Comparison of ENCODE assay signal across 1 cellular context in genomic region chr3:56782215-56782614, GRCh38.
TF ChIP-seq lines count a peak whose summit lies in the region.

No MANE protein-coding gene starts in this region.

TF ChIP-seq in HepG2, 621 proteins besides CTCF, POLR2A, EP300 and RAD21 (continued from another document and continues in another):
- TF ChIP-seq ZNF567 (CRISPR knock-in tag; IDR thresholded peaks at IDR 0.05; ENCODE audit: borderline replicate concordance) = no peak
- TF ChIP-seq RFX5 (IDR thresholded peaks at IDR 0.05; ENCODE audit: low read depth, low read length) = no peak
- TF ChIP-seq TFE3 (CRISPR knock-in tag; IDR thresholded peaks at IDR 0.05) = peak; percentile 57; the same call in 1 of the 2 replicates
- TF ChIP-seq TRAFD1 (CRISPR knock-in tag; IDR thresholded peaks at IDR 0.05; ENCODE audit: borderline replicate concordance) = no peak
- 0 out of 2 replicates have a peak, but pooled peaks have one; percentile 26 for TF ChIP-seq TOPORS (CRISPR knock-in tag; IDR thresholded peaks at IDR 0.05)
- TF ChIP-seq PAF1 (CRISPR knock-in tag; IDR thresholded peaks at IDR 0.05) = no peak
- no peak for TF ChIP-seq ZNF563 (CRISPR knock-in tag; IDR thresholded peaks at IDR 0.05)
- TF ChIP-seq ZMYM4 (CRISPR knock-in tag; IDR thresholded peaks at IDR 0.05) = peak; percentile 51; the same call in 1 of the 2 replicates
- TF ChIP-seq TEAD3 (CRISPR knock-in tag; optimal IDR thresholded peaks at IDR 0.05; ENCODE audit: borderline replicate concordance) = peak; percentile 86
- TF ChIP-seq ZBTB1 (CRISPR knock-in tag; IDR thresholded peaks at IDR 0.05; ENCODE audit: borderline replicate concordance) = no peak
- TF ChIP-seq PLRG1 (conservative IDR thresholded peaks at IDR 0.05) = no peak
- TF ChIP-seq, protein P1, sequence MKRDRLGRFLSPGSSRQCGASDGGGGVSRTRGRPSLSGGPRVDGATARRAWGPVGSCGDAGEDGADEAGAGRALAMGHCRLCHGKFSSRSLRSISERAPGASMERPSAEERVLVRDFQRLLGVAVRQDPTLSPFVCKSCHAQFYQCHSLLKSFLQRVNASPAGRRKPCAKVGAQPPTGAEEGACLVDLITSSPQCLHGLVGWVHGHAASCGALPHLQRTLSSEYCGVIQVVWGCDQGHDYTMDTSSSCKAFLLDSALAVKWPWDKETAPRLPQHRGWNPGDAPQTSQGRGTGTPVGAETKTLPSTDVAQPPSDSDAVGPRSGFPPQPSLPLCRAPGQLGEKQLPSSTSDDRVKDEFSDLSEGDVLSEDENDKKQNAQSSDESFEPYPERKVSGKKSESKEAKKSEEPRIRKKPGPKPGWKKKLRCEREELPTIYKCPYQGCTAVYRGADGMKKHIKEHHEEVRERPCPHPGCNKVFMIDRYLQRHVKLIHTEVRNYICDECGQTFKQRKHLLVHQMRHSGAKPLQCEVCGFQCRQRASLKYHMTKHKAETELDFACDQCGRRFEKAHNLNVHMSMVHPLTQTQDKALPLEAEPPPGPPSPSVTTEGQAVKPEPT (CRISPR knock-in tag; IDR thresholded peaks at IDR 0.05; ENCODE audit: low read depth) = no peak
- no peak for TF ChIP-seq NFRKB (IDR thresholded peaks at IDR 0.05)
- no peak for TF ChIP-seq SRF (IDR thresholded peaks at IDR 0.05; ENCODE audit: low read depth, low read length)
- TF ChIP-seq ZNF3 (CRISPR knock-in tag; IDR thresholded peaks at IDR 0.05) = no peak
- TF ChIP-seq SSRP1 (CRISPR knock-in tag; IDR thresholded peaks at IDR 0.05) = no peak
- TF ChIP-seq ZNF451 (CRISPR knock-in tag; IDR thresholded peaks at IDR 0.05) = no peak
- no peak for TF ChIP-seq SAFB2 (CRISPR knock-in tag; IDR thresholded peaks at IDR 0.05; ENCODE audit: borderline replicate concordance, low read depth)
- no peak for TF ChIP-seq GABPA (IDR thresholded peaks at IDR 0.05; ENCODE audit: low read depth, low read length)
- TF ChIP-seq GABPA (CRISPR knock-in tag; IDR thresholded peaks at IDR 0.05; ENCODE audit: low read depth) = no peak
- no peak for TF ChIP-seq ARNT (IDR thresholded peaks at IDR 0.05)
- TF ChIP-seq ZNF333 (CRISPR knock-in tag; IDR thresholded peaks at IDR 0.05; ENCODE audit: borderline replicate concordance) = no peak
- TF ChIP-seq POLR2G (IDR thresholded peaks at IDR 0.05; ENCODE audit: low read depth, low read length) = no peak
- no peak for TF ChIP-seq ZNF17 (CRISPR knock-in tag; IDR thresholded peaks at IDR 0.05)
- TF ChIP-seq, protein P2, sequence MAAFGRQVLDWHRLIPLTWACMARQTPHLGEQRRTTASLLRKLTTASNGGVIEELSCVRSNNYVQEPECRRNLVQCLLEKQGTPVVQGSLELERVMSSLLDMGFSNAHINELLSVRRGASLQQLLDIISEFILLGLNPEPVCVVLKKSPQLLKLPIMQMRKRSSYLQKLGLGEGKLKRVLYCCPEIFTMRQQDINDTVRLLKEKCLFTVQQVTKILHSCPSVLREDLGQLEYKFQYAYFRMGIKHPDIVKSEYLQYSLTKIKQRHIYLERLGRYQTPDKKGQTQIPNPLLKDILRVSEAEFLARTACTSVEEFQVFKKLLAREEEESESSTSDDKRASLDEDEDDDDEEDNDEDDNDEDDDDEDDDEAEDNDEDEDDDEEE (CRISPR knock-in tag; IDR thresholded peaks at IDR 0.05) = no peak
- TF ChIP-seq KDM3A (CRISPR knock-in tag; IDR thresholded peaks at IDR 0.05; ENCODE audit: low read depth) = no peak
- TF ChIP-seq HOXA3 (CRISPR knock-in tag; IDR thresholded peaks at IDR 0.05) = peak; percentile 84
- no peak for TF ChIP-seq RORA (CRISPR knock-in tag; IDR thresholded peaks at IDR 0.05)
- TF ChIP-seq, protein P3, sequence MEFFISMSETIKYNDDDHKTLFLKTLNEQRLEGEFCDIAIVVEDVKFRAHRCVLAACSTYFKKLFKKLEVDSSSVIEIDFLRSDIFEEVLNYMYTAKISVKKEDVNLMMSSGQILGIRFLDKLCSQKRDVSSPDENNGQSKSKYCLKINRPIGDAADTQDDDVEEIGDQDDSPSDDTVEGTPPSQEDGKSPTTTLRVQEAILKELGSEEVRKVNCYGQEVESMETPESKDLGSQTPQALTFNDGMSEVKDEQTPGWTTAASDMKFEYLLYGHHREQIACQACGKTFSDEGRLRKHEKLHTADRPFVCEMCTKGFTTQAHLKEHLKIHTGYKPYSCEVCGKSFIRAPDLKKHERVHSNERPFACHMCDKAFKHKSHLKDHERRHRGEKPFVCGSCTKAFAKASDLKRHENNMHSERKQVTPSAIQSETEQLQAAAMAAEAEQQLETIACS (CRISPR knock-in tag; IDR thresholded peaks at IDR 0.05) = no peak
- no peak for TF ChIP-seq NRL (CRISPR knock-in tag; IDR thresholded peaks at IDR 0.05; ENCODE audit: borderline replicate concordance)
- no peak for TF ChIP-seq ZKSCAN5 (CRISPR knock-in tag; IDR thresholded peaks at IDR 0.05)
- TF ChIP-seq ZNF317 (CRISPR knock-in tag; IDR thresholded peaks at IDR 0.05) = no peak
- 0 out of 2 replicates have a peak, but pooled peaks have one; percentile 38 for TF ChIP-seq NKX3-1 (CRISPR knock-in tag; IDR thresholded peaks at IDR 0.05)
- no peak for TF ChIP-seq ZNF207 (IDR thresholded peaks at IDR 0.05; ENCODE audit: borderline replicate concordance)
- TF ChIP-seq NFE2 (CRISPR knock-in tag; IDR thresholded peaks at IDR 0.05) = no peak
- no peak for TF ChIP-seq NFIB (CRISPR knock-in tag; IDR thresholded peaks at IDR 0.05; ENCODE audit: borderline replicate concordance)
- TF ChIP-seq SNAPC2 (CRISPR knock-in tag; IDR thresholded peaks at IDR 0.05) = peak; percentile 73; the same call in 1 of the 2 replicates
- TF ChIP-seq, protein P4, sequence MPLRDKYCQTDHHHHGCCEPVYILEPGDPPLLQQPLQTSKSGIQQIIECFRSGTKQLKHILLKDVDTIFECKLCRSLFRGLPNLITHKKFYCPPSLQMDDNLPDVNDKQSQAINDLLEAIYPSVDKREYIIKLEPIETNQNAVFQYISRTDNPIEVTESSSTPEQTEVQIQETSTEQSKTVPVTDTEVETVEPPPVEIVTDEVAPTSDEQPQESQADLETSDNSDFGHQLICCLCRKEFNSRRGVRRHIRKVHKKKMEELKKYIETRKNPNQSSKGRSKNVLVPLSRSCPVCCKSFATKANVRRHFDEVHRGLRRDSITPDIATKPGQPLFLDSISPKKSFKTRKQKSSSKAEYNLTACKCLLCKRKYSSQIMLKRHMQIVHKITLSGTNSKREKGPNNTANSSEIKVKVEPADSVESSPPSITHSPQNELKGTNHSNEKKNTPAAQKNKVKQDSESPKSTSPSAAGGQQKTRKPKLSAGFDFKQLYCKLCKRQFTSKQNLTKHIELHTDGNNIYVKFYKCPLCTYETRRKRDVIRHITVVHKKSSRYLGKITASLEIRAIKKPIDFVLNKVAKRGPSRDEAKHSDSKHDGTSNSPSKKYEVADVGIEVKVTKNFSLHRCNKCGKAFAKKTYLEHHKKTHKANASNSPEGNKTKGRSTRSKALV (CRISPR knock-in tag; IDR thresholded peaks at IDR 0.05) = no peak
- TF ChIP-seq ETV5 (CRISPR knock-in tag; IDR thresholded peaks at IDR 0.05; ENCODE audit: borderline replicate concordance) = peak; percentile 88
- no peak for TF ChIP-seq PHF8 (CRISPR knock-in tag; IDR thresholded peaks at IDR 0.05)
- no peak for TF ChIP-seq MXD3 (CRISPR knock-in tag; IDR thresholded peaks at IDR 0.05)
- no peak for TF ChIP-seq PRDM10 (CRISPR knock-in tag; IDR thresholded peaks at IDR 0.05; ENCODE audit: low read depth)
- no peak for TF ChIP-seq NFKB2 (CRISPR knock-in tag; IDR thresholded peaks at IDR 0.05; ENCODE audit: borderline replicate concordance)
- TF ChIP-seq BRD4 (CRISPR knock-in tag; IDR thresholded peaks at IDR 0.05) = no peak
- TF ChIP-seq DMAP1 (CRISPR knock-in tag; IDR thresholded peaks at IDR 0.05) = 0 out of 2 replicates have a peak, but pooled peaks have one; percentile 47
- TF ChIP-seq RFX3 (CRISPR knock-in tag; IDR thresholded peaks at IDR 0.05) = no peak
- peak; percentile 69; the same call in 1 of the 2 replicates for TF ChIP-seq PHF21A (CRISPR knock-in tag; IDR thresholded peaks at IDR 0.05)
- TF ChIP-seq FOXK2 (IDR thresholded peaks at IDR 0.05) = no peak
- peak; percentile 93 for TF ChIP-seq FOXP4 (CRISPR knock-in tag; IDR thresholded peaks at IDR 0.05)
- no peak for TF ChIP-seq ZNF557 (CRISPR knock-in tag; IDR thresholded peaks at IDR 0.05)
- TF ChIP-seq, protein P5, sequence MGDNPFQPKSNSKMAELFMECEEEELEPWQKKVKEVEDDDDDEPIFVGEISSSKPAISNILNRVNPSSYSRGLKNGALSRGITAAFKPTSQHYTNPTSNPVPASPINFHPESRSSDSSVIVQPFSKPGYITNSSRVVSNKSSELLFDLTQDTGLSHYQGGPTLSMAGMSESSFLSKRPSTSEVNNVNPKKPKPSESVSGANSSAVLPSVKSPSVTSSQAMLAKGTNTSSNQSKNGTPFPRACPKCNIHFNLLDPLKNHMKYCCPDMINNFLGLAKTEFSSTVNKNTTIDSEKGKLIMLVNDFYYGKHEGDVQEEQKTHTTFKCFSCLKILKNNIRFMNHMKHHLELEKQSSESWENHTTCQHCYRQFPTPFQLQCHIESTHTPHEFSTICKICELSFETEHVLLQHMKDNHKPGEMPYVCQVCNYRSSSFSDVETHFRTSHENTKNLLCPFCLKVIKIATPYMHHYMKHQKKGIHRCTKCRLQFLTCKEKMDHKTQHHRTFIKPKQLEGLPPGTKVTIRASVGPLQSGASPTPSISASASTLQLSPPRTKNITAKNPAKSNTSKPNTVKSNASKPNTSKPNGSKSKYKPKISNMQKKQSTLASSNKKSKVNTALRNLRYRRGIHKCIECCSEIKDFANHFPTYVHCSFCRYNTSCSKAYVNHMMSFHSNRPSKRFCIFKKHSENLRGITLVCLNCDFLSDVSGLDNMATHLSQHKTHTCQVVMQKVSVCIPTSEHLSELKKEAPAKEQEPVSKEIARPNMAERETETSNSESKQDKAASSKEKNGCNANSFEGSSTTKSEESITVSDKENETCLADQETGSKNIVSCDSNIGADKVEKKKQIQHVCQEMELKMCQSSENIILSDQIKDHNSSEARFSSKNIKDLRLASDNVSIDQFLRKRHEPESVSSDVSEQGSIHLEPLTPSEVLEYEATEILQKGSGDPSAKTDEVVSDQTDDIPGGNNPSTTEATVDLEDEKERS (CRISPR knock-in tag; IDR thresholded peaks at IDR 0.05) = no peak; the same call in 1 of the 2 replicates
- no peak for TF ChIP-seq ZNF790 (CRISPR knock-in tag; IDR thresholded peaks at IDR 0.05; ENCODE audit: borderline replicate concordance)
